Comparison of ENCODE assay signal across 8 cellular contexts in genomic region chr20:47360207-47360488, GRCh38. TPM values are rescaled to one million over a fixed set of nuclear protein-coding genes. Genes with fewer than 3 reads are reported as not detected.
DNase-seq lines count a peak whose midpoint lies in the region; ATAC-seq lines count a peak whose summit lies in the region.

No MANE protein-coding gene starts in this region.

- peak overlapping the region; percentile 90 for H3K27ac ChIP-seq in thymus (ENCODE audit: low read depth)

- H3K27me3 ChIP-seq in adipocyte (replicated peaks; ENCODE audit: control insufficient read depth, insufficient read depth, low read length) (no peaks in the 10 kb centered on the region), thymus (ENCODE audit: control insufficient read depth, insufficient read depth) (peaks cover 2% of the 10 kb centered on the region)

- H3K9ac ChIP-seq in adipocyte (ENCODE audit: low read length): peak overlapping the region; percentile 90

- DNase-seq in NCI-H510A treated with DMSO at 0.1 percent for 48 hours (lab: John Stamatoyannopoulos, UW) (peak; percentile 40), NCI-H510A (lab: John Stamatoyannopoulos, UW) (no peak), adipocyte (ENCODE audit: low read depth) (peak; percentile 78), iris pigment epithelial cell (ENCODE audit: low read depth) (peak; percentile 76)
- DNase-seq in activated CD4-positive, CD25-positive, alpha-beta regulatory T cell treated with anti-CD3 and anti-CD28 coated beads, Interleukin-2, amount 50 U/mL, for 72 hours: no peak
- no peak for DNase-seq in stimulated activated CD4-positive, alpha-beta T cell treated with anti-CD3 and anti-CD28 coated beads, Interleukin-4, amount 100 ng/mL, for 4 hours

- WGBS in thymus: 87% methylated on average over 3 of the region's 3 CpGs

- H3K36me3 ChIP-seq in adipocyte (ENCODE audit: control insufficient read depth, insufficient read depth, low read length, severe bottlenecking) (no peaks in the 10 kb centered on the region), thymus (ENCODE audit: control insufficient read depth, insufficient read depth) (no peaks in the 10 kb centered on the region)

- H3K4me3 ChIP-seq in adipocyte (ENCODE audit: low read length): peak overlapping the region; percentile 7
- no peak overlapping the region for H3K4me3 ChIP-seq in thymus (ENCODE audit: low read length)

- no peak for ATAC-seq in GM19035 (IDR thresholded peaks at IDR 0.05; ENCODE audit: unreplicated experiment)

- H3K9me3 ChIP-seq in adipocyte (ENCODE audit: control insufficient read depth, low read length) (no peaks in the 10 kb centered on the region), thymus (ENCODE audit: control insufficient read depth) (no peaks in the 10 kb centered on the region)

- peaks cover 65% of the 10 kb centered on the region for H3K4me1 ChIP-seq in adipocyte (ENCODE audit: control insufficient read depth, insufficient read depth, low read length)
- H3K4me1 ChIP-seq in thymus (ENCODE audit: control insufficient read depth, insufficient read depth, low read length): peaks cover 10% of the 10 kb centered on the region

RNA-seq across cellular contexts. Expression of gene ZMYND8, which starts 3.6 kb away (rescaled TPM):
- 28.5 TPM for polyA plus RNA-seq in thymus

Comparison
In these comparisons a context has a peak if more than half of its experiments do, and no peak if none do; other contexts are left out.
1. DNase-seq: peak in NCI-H510A treated with DMSO at 0.1 percent for 48 hours (single experiment), adipocyte (single experiment) and iris pigment epithelial cell (single experiment); none in NCI-H510A (single experiment), activated CD4-positive, CD25-positive, alpha-beta regulatory T cell treated with anti-CD3 and anti-CD28 coated beads, Interleukin-2, amount 50 U/mL, for 72 hours (single experiment) and stimulated activated CD4-positive, alpha-beta T cell treated with anti-CD3 and anti-CD28 coated beads, Interleukin-4, amount 100 ng/mL, for 4 hours (0 of 2).